17 cellular contexts compared by ENCODE assay signal in genomic region chr13:46571941-46572340, GRCh38. TPM values are rescaled to one million over a fixed set of nuclear protein-coding genes. Genes with fewer than 3 reads are reported as not detected.
DNase-seq lines count a peak whose midpoint lies in the region; ATAC-seq and TF ChIP-seq lines count a peak whose summit lies in the region.
"Had no signal": no experiment of that assay in that cellular context is flagged by ENCODE, and none has a peak within 500 bp of the region (broad histone marks: within the 10 kb centered on the region; RNA-seq: fewer than 3 reads in every experiment).

No MANE protein-coding gene starts in this region.

- 54% methylated on average over 5 of the region's 5 CpGs for WGBS in right cardiac atrium
- WGBS in tibial nerve, 2 donors, result 61 to 68% methylated on average over 5 of the region's 5 CpGs

- no peak for TF ChIP-seq POLR2A in tibial nerve (IDR thresholded peaks at IDR 0.05)

- TF ChIP-seq EP300 in tibial nerve (IDR thresholded peaks at IDR 0.05), result no peak

- peaks cover 21% of the 10 kb centered on the region for H3K4me1 ChIP-seq in right cardiac atrium (ENCODE audit: control insufficient read depth, insufficient read depth, low read length)
- H3K4me1 ChIP-seq in thoracic aorta (ENCODE audit: control insufficient read depth in 1 of 2, low read depth in 2 of 2), result peaks cover 30 to 64% of the 10 kb centered on the region in 2 donors
- H3K4me1 ChIP-seq in tibial nerve, result peaks cover 0 to 35% (median 16%) of the 10 kb centered on the region in 4 donors

- no peak overlapping the region for H3K4me3 Mint-ChIP-seq in activated naive CD4-positive, alpha-beta T cell treated with anti-CD3 and anti-CD28 coated beads, Interleukin-2, amount 10 ng/mL, durations not matched to agents 7 days and 5 days
- H3K4me3 Mint-ChIP-seq in activated naive CD4-positive, alpha-beta T cell treated with anti-CD3 and anti-CD28 coated beads for 36 hours, result no peak overlapping the region
- H3K4me3 Mint-ChIP-seq in T-helper 17 cell, result peak overlapping the region; percentile 57
- H3K4me3 Mint-ChIP-seq: activated CD4-positive, alpha-beta T cell treated with anti-CD3 and anti-CD28 coated beads for 36 hours; activated naive CD8-positive, alpha-beta T cell; HFFc6 had no signal

- H3K27ac Mint-ChIP-seq in activated naive CD4-positive, alpha-beta T cell treated with anti-CD3 and anti-CD28 coated beads, Interleukin-2, amount 10 ng/mL, durations not matched to agents 7 days and 5 days, result peak overlapping the region; percentile 59
- H3K27ac Mint-ChIP-seq in activated naive CD4-positive, alpha-beta T cell treated with anti-CD3 and anti-CD28 coated beads for 36 hours, result no peak overlapping the region
- H3K27ac Mint-ChIP-seq in T-helper 17 cell, result no peak overlapping the region
- H3K27ac Mint-ChIP-seq: activated naive CD8-positive, alpha-beta T cell had no signal

- intact Hi-C loops in activated naive CD4-positive, alpha-beta T cell treated with anti-CD3 and anti-CD28 coated beads for 36 hours (cut with micrococcal nuclease), result no loop called here
- intact Hi-C loops in right cardiac atrium (cut with DNase I), result no loop called here

- H3K9me3 ChIP-seq in T-helper 17 cell (ENCODE audit: control insufficient read depth, low read length, poor library complexity, severe bottlenecking) (no peaks in the 10 kb centered on the region), right cardiac atrium (ENCODE audit: control insufficient read depth, low read length) (no peaks in the 10 kb centered on the region), thoracic aorta (no peaks in the 10 kb centered on the region), tibial nerve (no peaks in the 10 kb centered on the region)

- H3K27me3 ChIP-seq in right cardiac atrium (ENCODE audit: control insufficient read depth, insufficient read depth), result no peaks in the 10 kb centered on the region
- no peaks in the 10 kb centered on the region for H3K27me3 ChIP-seq in thoracic aorta (replicated peaks; ENCODE audit: insufficient read depth)
- no peaks in the 10 kb centered on the region for H3K27me3 ChIP-seq in tibial nerve

- H3K36me3 ChIP-seq in thoracic aorta, result no peaks in the 10 kb centered on the region
- H3K36me3 ChIP-seq in tibial nerve, result no peaks in the 10 kb centered on the region

- H3K4me1 Mint-ChIP-seq in activated naive CD4-positive, alpha-beta T cell treated with anti-CD3 and anti-CD28 coated beads, Interleukin-2, amount 10 ng/mL, durations not matched to agents 7 days and 5 days, result peaks cover 21% of the 10 kb centered on the region
- H3K4me1 Mint-ChIP-seq in activated naive CD4-positive, alpha-beta T cell treated with anti-CD3 and anti-CD28 coated beads for 36 hours (ENCODE audit: low read depth), result peaks cover 41% of the 10 kb centered on the region
- H3K4me1 Mint-ChIP-seq in T-helper 17 cell, result peaks cover 34% of the 10 kb centered on the region

- H3K27ac ChIP-seq in right cardiac atrium (ENCODE audit: low read length) (peak overlapping the region; percentile 9), thoracic aorta (peak overlapping the region; percentile 62 to 66), tibial nerve (peak overlapping the region in 2 of 4 donors; percentile 27 to 30)

- TF ChIP-seq CTCF in thoracic aorta (IDR thresholded peaks at IDR 0.05) (no peak), tibial nerve (IDR thresholded peaks at IDR 0.05) (no peak)

- no peaks in the 10 kb centered on the region for H3K27me3 Mint-ChIP-seq in activated naive CD4-positive, alpha-beta T cell treated with anti-CD3 and anti-CD28 coated beads, Interleukin-2, amount 10 ng/mL, durations not matched to agents 7 days and 5 days
- no peaks in the 10 kb centered on the region for H3K27me3 Mint-ChIP-seq in activated naive CD4-positive, alpha-beta T cell treated with anti-CD3 and anti-CD28 coated beads for 36 hours (ENCODE audit: low read depth)
- no peaks in the 10 kb centered on the region for H3K27me3 Mint-ChIP-seq in T-helper 17 cell
- H3K27me3 Mint-ChIP-seq: activated CD4-positive, alpha-beta T cell treated with anti-CD3 and anti-CD28 coated beads for 36 hours; activated naive CD8-positive, alpha-beta T cell had no signal

- no peak for DNase-seq in activated naive CD4-positive, alpha-beta T cell treated with anti-CD3 and anti-CD28 coated beads, Interleukin-2, amount 10 ng/mL, durations not matched to agents 7 days and 5 days
- no peak for DNase-seq in activated naive CD4-positive, alpha-beta T cell treated with anti-CD3 and anti-CD28 coated beads for 36 hours
- DNase-seq in T-helper 17 cell (no peak), right cardiac atrium (no peak), thoracic aorta (ENCODE audit: low spot score) (no peak), tibial nerve (ENCODE audit: low spot score in 2 of 2) (no peak)
- DNase-seq: activated CD4-positive, alpha-beta T cell treated with anti-CD3 and anti-CD28 coated beads for 36 hours; activated T-cell treated with anti-CD3 and anti-CD28 coated beads for 4 hours; central memory CD4-positive, alpha-beta T cell; HFFc6; KG1; retina; SIG-M5; stimulated activated CD4-positive, alpha-beta T cell treated with anti-CD3 and anti-CD28 coated beads, Interleukin-2, amount 100 ng/mL, for 24 hours had no signal

- H3K4me3 ChIP-seq in right cardiac atrium (ENCODE audit: low read length) (no peak overlapping the region), thoracic aorta (no peak overlapping the region), tibial nerve (no peak overlapping the region)

- H3K36me3 Mint-ChIP-seq in activated naive CD4-positive, alpha-beta T cell treated with anti-CD3 and anti-CD28 coated beads, Interleukin-2, amount 10 ng/mL, durations not matched to agents 7 days and 5 days, result peaks cover 8% of the 10 kb centered on the region
- H3K36me3 Mint-ChIP-seq in activated naive CD4-positive, alpha-beta T cell treated with anti-CD3 and anti-CD28 coated beads for 36 hours (ENCODE audit: low read depth), result peaks cover 2% of the 10 kb centered on the region
- H3K36me3 Mint-ChIP-seq in T-helper 17 cell (ENCODE audit: low read depth), result peaks cover 2% of the 10 kb centered on the region
- H3K36me3 Mint-ChIP-seq: activated naive CD8-positive, alpha-beta T cell had no signal

- no peak for ATAC-seq in T-helper 17 cell
- ATAC-seq in right cardiac atrium, result peak; percentile 10 to 17
- no peak for ATAC-seq in thoracic aorta (ENCODE audit: insufficient number of reproducible peaks, low FRiP score, low read depth)
- ATAC-seq in HG03442 (IDR thresholded peaks at IDR 0.05; ENCODE audit: unreplicated experiment), result no peak
- no peak for ATAC-seq in HG02970 (IDR thresholded peaks at IDR 0.05; ENCODE audit: low FRiP score, unreplicated experiment)

- H3K9me3 Mint-ChIP-seq in activated naive CD4-positive, alpha-beta T cell treated with anti-CD3 and anti-CD28 coated beads, Interleukin-2, amount 10 ng/mL, durations not matched to agents 7 days and 5 days, result no peaks in the 10 kb centered on the region
- no peaks in the 10 kb centered on the region for H3K9me3 Mint-ChIP-seq in activated naive CD4-positive, alpha-beta T cell treated with anti-CD3 and anti-CD28 coated beads for 36 hours
- H3K9me3 Mint-ChIP-seq: HFFc6 had no signal

- CTCF ChIA-PET in activated naive CD4-positive, alpha-beta T cell treated with anti-CD3 and anti-CD28 coated beads, Interleukin-2, amount 10 ng/mL, durations not matched to agents 7 days and 5 days (lab: Charles Lee), result interaction anchor here (0.9 to 1.4 kb wide), 3 partner anchors 20 to 47 kb away, joined by 3 read pairs; no protein-coding TSS in a partner anchor
- CTCF ChIA-PET in activated naive CD4-positive, alpha-beta T cell treated with anti-CD3 and anti-CD28 coated beads for 36 hours (lab: Charles Lee), result no interaction called here

RNA-seq across cellular contexts. Expression of gene LRCH1, which starts 19.0 kb away (rescaled TPM):
- 10 to 100 TPM; 14.6 to 15.1 TPM for total RNA-seq in activated naive CD4-positive, alpha-beta T cell treated with anti-CD3 and anti-CD28 coated beads for 36 hours
- total RNA-seq in T-helper 17 cell (10 to 100 TPM; 18.5 to 19.0 TPM), right cardiac atrium (10 to 100 TPM; 10.1 to 11.4 (median 10.7) TPM), thoracic aorta (10 to 100 TPM; 29.4 to 38.9 TPM), tibial nerve (10 to 100 TPM; 17.2 to 25.7 (median 21.9) TPM)
- 4.8 TPM for polyA plus RNA-seq in right cardiac atrium

Comparison
In these comparisons a context has a peak if more than half of its experiments do, and no peak if none do; other contexts are left out.
1. ATAC-seq: peak in right cardiac atrium (2 of 2); none in T-helper 17 cell (single experiment), thoracic aorta (single experiment), HG03442 (single experiment) and HG02970 (single experiment).